In genomic region chr21:38811257-38811656, GRCh38 we compare ENCODE assay signal across 11 cellular contexts. TPM values are rescaled to one million over a fixed set of nuclear protein-coding genes. Genes with fewer than 3 reads are reported as not detected.
DNase-seq lines count a peak whose midpoint lies in the region; ATAC-seq, FAIRE-seq and TF ChIP-seq lines count a peak whose summit lies in the region.
"Had no signal": no experiment of that assay in that cellular context is flagged by ENCODE, and none has a peak within 500 bp of the region (broad histone marks: within the 10 kb centered on the region; RNA-seq: fewer than 3 reads in every experiment).

No MANE protein-coding gene starts in this region.

- peak overlapping the region in 6 of 10 donors; percentile 11 to 99 (median 92) for H3K4me3 ChIP-seq in heart right ventricle
- no peak overlapping the region for H3K4me3 ChIP-seq in astrocyte (ENCODE audit: insufficient read depth, low read depth, low read length)
- peak overlapping the region in 1 of 4 donors; percentile 84 for H3K4me3 ChIP-seq in upper lobe of left lung
- no peak overlapping the region for H3K4me3 ChIP-seq in effector memory CD4-positive, alpha-beta T cell (ENCODE audit: insufficient read depth, low read depth, low read length, poor library complexity, severe bottlenecking)
- H3K4me3 ChIP-seq: BLaER1 treated with 17β-estradiol and CSF1 and Interleukin-3, amounts not matched to agents 10 nM and 100 nM; body of pancreas had no signal

- FAIRE-seq in astrocyte (lab: Jason Lieb, UNC), result peak; percentile 49

- TF ChIP-seq CTCF in heart right ventricle (IDR thresholded peaks at IDR 0.05) (no peak), astrocyte (IDR thresholded peaks at IDR 0.05; ENCODE audit: insufficient read depth, low read depth, low read length) (no peak), upper lobe of left lung (IDR thresholded peaks at IDR 0.05) (no peak)

- no peak overlapping the region for H3K27ac Mint-ChIP-seq in astrocyte (ENCODE audit: unreplicated experiment)

- H3K9me3 ChIP-seq in heart right ventricle (no peaks in the 10 kb centered on the region), astrocyte (ENCODE audit: insufficient read depth, low read depth, low read length) (no peaks in the 10 kb centered on the region), upper lobe of left lung (no peaks in the 10 kb centered on the region)
- H3K9me3 ChIP-seq in effector memory CD4-positive, alpha-beta T cell (ENCODE audit: control insufficient read depth, low read length), result no peaks in the 10 kb centered on the region
- H3K9me3 ChIP-seq: body of pancreas had no signal

- H3K9me3 Mint-ChIP-seq in astrocyte (ENCODE audit: unreplicated experiment), result no peaks in the 10 kb centered on the region

- H3K27me3 ChIP-seq in heart right ventricle, result no peaks in the 10 kb centered on the region
- H3K27me3 ChIP-seq in astrocyte (ENCODE audit: insufficient read depth, low read length), result no peaks in the 10 kb centered on the region
- no peaks in the 10 kb centered on the region for H3K27me3 ChIP-seq in upper lobe of left lung
- no peaks in the 10 kb centered on the region for H3K27me3 ChIP-seq in effector memory CD4-positive, alpha-beta T cell (replicated peaks; ENCODE audit: control insufficient read depth, insufficient read depth, low read length, poor library complexity, severe bottlenecking)
- H3K27me3 ChIP-seq: BLaER1 treated with 17β-estradiol and CSF1 and Interleukin-3, amounts not matched to agents 10 nM and 100 nM; body of pancreas had no signal

- H4K20me1 ChIP-seq in astrocyte (ENCODE audit: insufficient read depth, low read length), result peaks cover 35% of the 10 kb centered on the region

- 62 to 70% methylated on average over 8 of the region's 8 CpGs for WGBS in heart right ventricle, 2 donors
- 28 to 34% methylated on average over 8 of the region's 8 CpGs for WGBS in upper lobe of left lung, 2 donors

- H3K9ac ChIP-seq in astrocyte (ENCODE audit: low read length), result peak overlapping the region; percentile 59
- H3K9ac ChIP-seq: BLaER1 treated with 17β-estradiol and CSF1 and Interleukin-3, amounts not matched to agents 10 nM and 100 nM had no signal

- H2AFZ ChIP-seq in astrocyte (ENCODE audit: low read depth, low read length), result no peak overlapping the region

- H3K4me2 ChIP-seq in astrocyte (ENCODE audit: low read length), result peak overlapping the region; percentile 51

- intact Hi-C loops in heart right ventricle (cut with DNase I) (no loop called here), Right ventricle myocardium inferior (cut with DNase I) (no loop called here)

- H3K36me3 ChIP-seq in heart right ventricle (peaks cover 0 to 82% (median 41%) of the 10 kb centered on the region in 9 donors), astrocyte (ENCODE audit: insufficient read depth, low read length) (peaks cover 34% of the 10 kb centered on the region), upper lobe of left lung (peaks cover 24 to 78% (median 41%) of the 10 kb centered on the region in 4 donors)
- peaks cover 25% of the 10 kb centered on the region for H3K36me3 ChIP-seq in effector memory CD4-positive, alpha-beta T cell (ENCODE audit: control insufficient read depth, insufficient read depth, low read length)

- no peak for TF ChIP-seq POLR2A in upper lobe of left lung (IDR thresholded peaks at IDR 0.05)

- peaks cover 0 to 78% (median 51%) of the 10 kb centered on the region in 9 donors for H3K4me1 ChIP-seq in heart right ventricle
- peaks cover 39% of the 10 kb centered on the region for H3K4me1 ChIP-seq in astrocyte (ENCODE audit: insufficient read depth, low read length)
- peaks cover 48 to 71% (median 54%) of the 10 kb centered on the region in 4 donors for H3K4me1 ChIP-seq in upper lobe of left lung
- H3K4me1 ChIP-seq in effector memory CD4-positive, alpha-beta T cell (ENCODE audit: control insufficient read depth, insufficient read depth, low read length, poor library complexity, severe bottlenecking), result peaks cover 10% of the 10 kb centered on the region

- no peaks in the 10 kb centered on the region for H3K27me3 Mint-ChIP-seq in astrocyte (ENCODE audit: low read depth, unreplicated experiment)

- ATAC-seq in heart right ventricle, result no peak
- no peak for ATAC-seq in Right ventricle myocardium inferior
- no peak for ATAC-seq in upper lobe of left lung (ENCODE audit: low FRiP score in 2 of 2)
- ATAC-seq: body of pancreas had no signal

- peaks cover 56% of the 10 kb centered on the region for H3K79me2 ChIP-seq in astrocyte (ENCODE audit: insufficient read depth, low read length)

- no peak for DNase-seq in heart right ventricle
- no peak for DNase-seq in Right ventricle myocardium inferior (ENCODE audit: missing footprints)
- DNase-seq in astrocyte (ENCODE audit: low read depth), result peak; percentile 97
- peak; percentile 44 for DNase-seq in islet precursor cell
- DNase-seq in upper lobe of left lung, result no peak
- DNase-seq in stimulated activated CD4-positive, alpha-beta T cell treated with anti-CD3 and anti-CD28 coated beads, Interleukin-1b, Interleukin-23, amount 100 ng/mL, for 48 hours, result no peak
- DNase-seq in effector memory CD4-positive, alpha-beta T cell, result no peak
- DNase-seq in cerebellar cortex (ENCODE audit: low spot score), result no peak
- DNase-seq: body of pancreas, NCI-H2171 had no signal

- H3K27ac ChIP-seq in heart right ventricle (peak overlapping the region in 6 of 10 donors; percentile 54 to 99 (median 98)), astrocyte (ENCODE audit: low read depth, low read length) (peak overlapping the region; percentile 65), upper lobe of left lung (peak overlapping the region; percentile 18 to 99 (median 98))
- no peak overlapping the region for H3K27ac ChIP-seq in effector memory CD4-positive, alpha-beta T cell (ENCODE audit: insufficient read depth, low read length, poor library complexity, severe bottlenecking)
- H3K27ac ChIP-seq: body of pancreas had no signal

- peak in 2 of 4 donors; percentile 5 to 20 for TF ChIP-seq EP300 in upper lobe of left lung (IDR thresholded peaks at IDR 0.05)

- peaks cover 28% of the 10 kb centered on the region for H3K36me3 Mint-ChIP-seq in astrocyte (ENCODE audit: low read depth, unreplicated experiment)

- H3K4me3 Mint-ChIP-seq in astrocyte (ENCODE audit: unreplicated experiment), result peak overlapping the region; percentile 21

- peaks cover 28% of the 10 kb centered on the region for H3K4me1 Mint-ChIP-seq in astrocyte (ENCODE audit: low read depth, unreplicated experiment)

RNA-seq across cellular contexts. Expression of gene ETS2, which starts 5.5 kb away (rescaled TPM):
- total RNA-seq in heart right ventricle, result 10 to 100 TPM; 27.5 to 81.5 (median 46.5) TPM
- polyA plus RNA-seq in heart right ventricle, result 10 to 100 TPM; 26.2 to 33.9 TPM
- total RNA-seq in Right ventricle myocardium inferior, result 51.5 TPM
- total RNA-seq in astrocyte, result 37.0 and 40.3 TPM in 2 replicates
- 100 to 1,000 TPM in 5 of 6 donors, 10 to 100 TPM in 1; 70.2 to 215 (median 143) TPM for total RNA-seq in upper lobe of left lung

Comparison
In these comparisons a context has a peak if more than half of its experiments do, and no peak if none do; other contexts are left out.
1. DNase-seq: peak in astrocyte (single experiment) and islet precursor cell (single experiment); none in heart right ventricle (0 of 2), Right ventricle myocardium inferior (single experiment), upper lobe of left lung (0 of 2), stimulated activated CD4-positive, alpha-beta T cell treated with anti-CD3 and anti-CD28 coated beads, Interleukin-1b, Interleukin-23, amount 100 ng/mL, for 48 hours (single experiment), effector memory CD4-positive, alpha-beta T cell (0 of 3) and cerebellar cortex (single experiment).
2. H3K4me3 ChIP-seq: peak in heart right ventricle (6 of 10); none in astrocyte (single experiment) and effector memory CD4-positive, alpha-beta T cell (single experiment).